In genomic region chr5:95729115-95730010, GRCh38 we compare ENCODE assay signal across 2 cellular contexts.
TF ChIP-seq lines count a peak whose summit lies in the region.

No MANE protein-coding gene starts in this region.

TF ChIP-seq in HepG2, 621 proteins besides CTCF, POLR2A, EP300 and RAD21:
- peak; percentile 23 for TF ChIP-seq HNRNPK (IDR thresholded peaks at IDR 0.05; ENCODE audit: low read depth, low read length, poor library complexity, severe bottlenecking)
- TF ChIP-seq RORA (CRISPR knock-in tag; IDR thresholded peaks at IDR 0.05), result no peak
- no peak for TF ChIP-seq SP5 (CRISPR knock-in tag; IDR thresholded peaks at IDR 0.05; ENCODE audit: borderline replicate concordance, low read depth)

TF ChIP-seq in GM12878, 131 proteins besides CTCF, POLR2A, EP300 and RAD21:
- TF ChIP-seq SIN3A (IDR thresholded peaks at IDR 0.05; ENCODE audit: low read depth, low read length) (no peak), MLLT1 (IDR thresholded peaks at IDR 0.05) (peak; percentile 89), SMAD1 (IDR thresholded peaks at IDR 0.05; ENCODE audit: low read depth, partially characterized antibody) (peak; percentile 45), POLR2AphosphoS5 (IDR thresholded peaks at IDR 0.05; ENCODE audit: low read length) (peak; percentile 78), ATF2 (IDR thresholded peaks at IDR 0.05; ENCODE audit: low read length) (peak; percentile 9; the same call in 1 of the 2 replicates)
